Comparison of ENCODE assay signal across 8 cellular contexts in genomic region chr19:55279773-55280643, GRCh38. TPM values are rescaled to one million over a fixed set of nuclear protein-coding genes. Genes with fewer than 3 reads are reported as not detected.
DNase-seq lines count a peak whose midpoint lies in the region; ATAC-seq and TF ChIP-seq lines count a peak whose summit lies in the region.

TSS of gene HSPBP1 (minus strand) at chr19:55280110. CDS start at chr19:55279608, 502 bp downstream.

- in situ Hi-C loops in ACHN (cut with HindIII; ENCODE audit: low pct_ligation_motif_present, low pct_unique_long_range_greater_than_20kb, low sequenced_read_pairs) = no loop called here

- DNase-seq in ACHN (peak; percentile 90), NCI-H345 (lab: John Stamatoyannopoulos, UW) (peak; percentile 93), activated B cell treated with CpG ODN at 0.5 μM for 24 hours (peak; percentile 97), caudate nucleus (lab: John Stamatoyannopoulos, UW) (peak in 60 of 61 donors; percentile 56 to 98 (median 91)), inferior parietal cortex (ENCODE audit: extremely low spot score) (peak; percentile 95), spleen (peak; percentile 98)

- no peaks in the 10 kb centered on the region for H3K9me3 ChIP-seq in spleen

- H3K4me1 Mint-ChIP-seq in activated B cell treated with CpG ODN at 0.5 μM for 24 hours = peaks cover 73% of the 10 kb centered on the region

- WGBS in spleen, 5 donors = 3 to 8% (median 4%) methylated on average over 31 to 52 of the region's 52 CpGs

- ATAC-seq in GM18907 (IDR thresholded peaks at IDR 0.05; ENCODE audit: unreplicated experiment) = peak; percentile 70
- peak; percentile 75 for ATAC-seq in HG03175 (IDR thresholded peaks at IDR 0.05; ENCODE audit: unreplicated experiment)
- peak; percentile 83 for ATAC-seq in activated B cell treated with CpG ODN at 0.5 μM for 24 hours (ENCODE audit: low read depth)

- peak within 1 kb of the TSS; percentile 100 for H3K4me3 Mint-ChIP-seq in activated B cell treated with CpG ODN at 0.5 μM for 24 hours

- H3K27me3 ChIP-seq in spleen (replicated peaks in 1 of 7) = peaks cover 0 to 25% (median 8%) of the 10 kb centered on the region in 7 donors

- intact Hi-C loops in activated B cell treated with CpG ODN at 0.5 μM for 24 hours (cut with micrococcal nuclease) = loop anchor here (1.0 kb wide), 4 partner anchors 12 to 59 kb away; partner anchors contain the start of genes KMT5C and PPP6R1
- intact Hi-C loops in spleen (cut with DNase I; ENCODE audit: low total_unique reads) = no loop called here

- H3K27ac ChIP-seq in caudate nucleus (ENCODE audit: low read depth, low read length) (peak within 1 kb of the TSS; percentile 94), spleen (peak within 1 kb of the TSS; percentile 74 to 88 (median 83))

- peaks cover 25% of the 10 kb centered on the region for H3K36me3 Mint-ChIP-seq in activated B cell treated with CpG ODN at 0.5 μM for 24 hours (ENCODE audit: low read depth)

- peaks cover 4% of the 10 kb centered on the region for H3K27me3 Mint-ChIP-seq in activated B cell treated with CpG ODN at 0.5 μM for 24 hours

- H3K4me3 ChIP-seq in spleen = peak within 1 kb of the TSS; percentile 65 to 85 (median 76)

- peaks cover 0 to 18% (median 10%) of the 10 kb centered on the region in 6 donors for H3K36me3 ChIP-seq in spleen

- no peaks in the 10 kb centered on the region for H3K9me3 Mint-ChIP-seq in activated B cell treated with CpG ODN at 0.5 μM for 24 hours

- POLR2A ChIA-PET in activated B cell treated with CpG ODN at 0.5 μM for 24 hours (lab: Charles Lee) = interaction anchor here (0.5 to 11.6 kb wide), 19 partner anchors 11 to 664 kb away, joined by 3 to 277 read pairs (median 4); partner anchors contain the start of genes CCDC106, FIZ1, ISOC2 and KMT5C

- H3K4me1 ChIP-seq in spleen = peaks cover 17 to 83% (median 50%) of the 10 kb centered on the region in 6 donors

- H3K27ac Mint-ChIP-seq in activated B cell treated with CpG ODN at 0.5 μM for 24 hours = peak within 1 kb of the TSS; percentile 98

- CTCF ChIA-PET in activated B cell treated with CpG ODN at 0.5 μM for 24 hours (lab: Charles Lee) = interaction anchor here (0.6 to 1.7 kb wide), 5 partner anchors 12 to 103 kb away, joined by 3 to 8 read pairs (median 4); no protein-coding TSS in a partner anchor

- TF ChIP-seq CTCF in activated B cell treated with CpG ODN at 0.5 μM for 24 hours (IDR thresholded peaks at IDR 0.05) (no peak), spleen (IDR thresholded peaks at IDR 0.05 in 8 of 11, conservative IDR thresholded peaks at IDR 0.05 in 3 of 11) (no peak)

- no peak for TF ChIP-seq POLR2A in spleen (IDR thresholded peaks at IDR 0.05)

RNA-seq across cellular contexts. Expression of gene HSPBP1, which starts in this region (rescaled TPM):
- total RNA-seq in activated B cell treated with CpG ODN at 0.5 μM for 24 hours = 32.2 and 32.9 TPM in 2 replicates
- 10 to 100 TPM; 14.2 to 26.8 (median 17.6) TPM for total RNA-seq in spleen
- polyA plus RNA-seq in spleen = 10 to 100 TPM; 14.2 to 27.0 (median 26.4) TPM

Comparison
In these comparisons a context has a peak if more than half of its experiments do, and no peak if none do; other contexts are left out.
1. Peak in every context shown above with its lines: DNase-seq, ATAC-seq, H3K4me3 ChIP-seq and H3K27ac ChIP-seq.